36 cellular contexts compared by ENCODE assay signal in the genomic region with DNA sequence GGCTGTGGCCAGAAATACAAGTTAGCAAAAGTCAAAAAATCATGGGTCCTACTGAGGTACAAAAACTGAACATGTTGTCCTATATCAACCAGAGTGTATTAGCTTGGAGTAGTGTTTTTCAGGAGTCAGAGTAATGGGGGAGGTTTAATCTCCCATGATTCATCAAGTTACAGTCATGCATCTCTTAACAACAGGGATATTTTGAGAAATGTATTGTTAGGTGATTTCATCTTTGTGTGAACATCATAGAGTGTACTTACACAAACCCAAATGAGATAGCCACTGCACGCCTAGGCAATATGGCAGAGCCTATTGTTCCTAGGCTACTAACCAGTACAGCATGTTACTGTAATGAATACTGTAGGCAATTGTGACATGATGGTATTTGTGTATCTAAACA. TPM values are rescaled to one million over a fixed set of nuclear protein-coding genes. Genes with fewer than 3 reads are reported as not detected.
A peak's percentile ranks its signal among the peaks of the same experiment; 100 is the strongest.
DNase-seq lines count a peak whose midpoint lies in the region; ATAC-seq, FAIRE-seq and TF ChIP-seq lines count a peak whose summit lies in the region.
"Had no signal": no experiment of that assay in that cellular context is flagged by ENCODE, and none has a peak within 500 bp of the region (broad histone marks: within the 10 kb centered on the region; RNA-seq: fewer than 3 reads in every experiment).

No MANE protein-coding gene starts in this region.

- no peak for TF ChIP-seq CTCF in endothelial cell of umbilical vein (IDR thresholded peaks at IDR 0.05; ENCODE audit: extremely low read depth in 1 of 2, insufficient read depth in 1 of 2, low read depth in 1 of 2, low read length in 2 of 2)

- H3F3A ChIP-seq in GM23248 (ENCODE audit: insufficient read depth), result peaks cover 42% of the 10 kb centered on the region

- no peak overlapping the region for H3K27ac Mint-ChIP-seq in CD8-positive, alpha-beta memory T cell
- H3K27ac Mint-ChIP-seq: activated naive CD8-positive, alpha-beta T cell treated with anti-CD3 and anti-CD28 coated beads, Interleukin-2, amount 50 U/mL, for 24 hours; naive thymus-derived CD8-positive, alpha-beta T cell; T-helper 1 cell treated with Interleukin-12 subunit alpha and Interleukin-12 subunit beta and Interleukin-4 antibody, amounts not matched to agents 30 μg/mL and 1 μg/mL, for 36 hours had no signal

- H3K27me3 ChIP-seq in GM23248 (replicated peaks; ENCODE audit: insufficient read depth), result no peaks in the 10 kb centered on the region
- no peaks in the 10 kb centered on the region for H3K27me3 ChIP-seq in endothelial cell of umbilical vein (ENCODE audit: control insufficient read depth in 2 of 2, insufficient read depth in 2 of 2, low read length in 2 of 2)
- H3K27me3 ChIP-seq in CD8-positive, alpha-beta memory T cell (ENCODE audit: insufficient read depth, low read length, poor library complexity, severe bottlenecking), result no peaks in the 10 kb centered on the region
- H3K27me3 ChIP-seq: hepatocyte, sigmoid colon, testis had no signal

- no peak overlapping the region for H3K4me3 Mint-ChIP-seq in CD8-positive, alpha-beta memory T cell
- H3K4me3 Mint-ChIP-seq: activated naive CD8-positive, alpha-beta T cell treated with anti-CD3 and anti-CD28 coated beads, Interleukin-2, amount 50 U/mL, for 24 hours; naive thymus-derived CD8-positive, alpha-beta T cell; T-helper 1 cell treated with Interleukin-12 subunit alpha and Interleukin-12 subunit beta and Interleukin-4 antibody, amounts not matched to agents 30 μg/mL and 1 μg/mL, for 36 hours had no signal

- DNase-seq in GM23248 (peak; percentile 73), RKO (ENCODE audit: low spot score) (peak; percentile 74), endothelial cell of umbilical vein (ENCODE audit: low read depth, low spot score) (peak; percentile 8), kidney tubule cell (ENCODE audit: low spot score) (peak; percentile 60)
- DNase-seq in stimulated activated naive CD4-positive, alpha-beta T cell treated with Interleukin-2 at 50 U/mL for 16 hours (lab: John Stamatoyannopoulos, UW), result no peak
- no peak for DNase-seq in CD8-positive, alpha-beta memory T cell
- DNase-seq: activated gamma-delta T cell; activated naive CD8-positive, alpha-beta T cell treated with anti-CD3 and anti-CD28 coated beads, Interleukin-2, amount 50 U/mL, for 24 hours; C1 segment of cervical spinal cord; Caco-2; DMS79 treated with DMSO at 0.1 percent for 48 hours; effector CD4-positive, alpha-beta T cell; erythroblast; H7; KG1; left ventricle myocardium inferior; midbrain; naive thymus-derived CD8-positive, alpha-beta T cell; NCI-H1417; NCI-H2081 treated with DMSO at 0.1 percent for 48 hours; NCI-H446; NCI-H774; nucleus accumbens; psoas muscle; RPMI8226; sigmoid colon; stimulated activated naive CD8-positive, alpha-beta T cell treated with anti-CD3 and anti-CD28 coated beads, Interleukin-15, Interleukin-2, amounts not matched to agents 100 U/mL and 50 U/mL, for 24 hours; testis had no signal

- no peak for FAIRE-seq in endothelial cell of umbilical vein (lab: Jason Lieb, UNC)
- FAIRE-seq: frontal cortex, HTR-8/SVneo, TTC549 had no signal

- H3K4me1 ChIP-seq in GM23248 (ENCODE audit: insufficient read depth), result peaks cover 52% of the 10 kb centered on the region
- H3K4me1 ChIP-seq in endothelial cell of umbilical vein (ENCODE audit: control insufficient read depth, extremely low read depth, insufficient read depth, low read length), result no peaks in the 10 kb centered on the region
- H3K4me1 ChIP-seq in CD8-positive, alpha-beta memory T cell (ENCODE audit: insufficient read depth, low read length), result no peaks in the 10 kb centered on the region
- H3K4me1 ChIP-seq: left ventricle myocardium inferior, psoas muscle, testis had no signal

- H3K9me3 Mint-ChIP-seq in CD8-positive, alpha-beta memory T cell, result no peaks in the 10 kb centered on the region
- H3K9me3 Mint-ChIP-seq: activated naive CD8-positive, alpha-beta T cell treated with anti-CD3 and anti-CD28 coated beads, Interleukin-2, amount 50 U/mL, for 24 hours; naive thymus-derived CD8-positive, alpha-beta T cell; T-helper 1 cell treated with Interleukin-12 subunit alpha and Interleukin-12 subunit beta and Interleukin-4 antibody, amounts not matched to agents 30 μg/mL and 1 μg/mL, for 36 hours had no signal

- H3K27me3 Mint-ChIP-seq in CD8-positive, alpha-beta memory T cell, result peaks cover 2 to 7% of the 10 kb centered on the region in 2 donors
- H3K27me3 Mint-ChIP-seq: activated naive CD8-positive, alpha-beta T cell treated with anti-CD3 and anti-CD28 coated beads, Interleukin-2, amount 50 U/mL, for 24 hours had no signal

- H3K4me2 ChIP-seq in GM23248 (ENCODE audit: unreplicated experiment) (no peak overlapping the region), endothelial cell of umbilical vein (ENCODE audit: insufficient read depth, low read length) (no peak overlapping the region)
- H3K4me2 ChIP-seq: hepatocyte had no signal

- dilution Hi-C loops in endothelial cell of umbilical vein (cut with MboI; ENCODE audit: extremely low pct_ligation_motif_present, low sequenced_read_pairs), result no loop called here

- H3K4me3 ChIP-seq in GM23248 (no peak overlapping the region), endothelial cell of umbilical vein (replicated peaks in 1 of 3; ENCODE audit: insufficient read depth in 1 of 3, low read depth in 1 of 3, low read length in 3 of 3) (no peak overlapping the region)
- no peak overlapping the region for H3K4me3 ChIP-seq in CD8-positive, alpha-beta memory T cell (ENCODE audit: low read length)
- H3K4me3 ChIP-seq: hepatocyte, left ventricle myocardium inferior, psoas muscle, sigmoid colon, testis had no signal

- ATAC-seq in HG02798 (IDR thresholded peaks at IDR 0.05; ENCODE audit: poor library complexity, unreplicated experiment), result no peak
- ATAC-seq in HG03571 (IDR thresholded peaks at IDR 0.05; ENCODE audit: unreplicated experiment), result no peak
- ATAC-seq: activated CD4-positive, CD25-positive, alpha-beta regulatory T cell treated with anti-CD3 and anti-CD28 coated beads, Interleukin-2, amount 50 U/mL, for 24 hours; activated naive CD8-positive, alpha-beta T cell treated with anti-CD3 and anti-CD28 coated beads, Interleukin-2, amount 50 U/mL, for 24 hours; naive thymus-derived CD8-positive, alpha-beta T cell; psoas muscle; stimulated activated naive CD8-positive, alpha-beta T cell treated with anti-CD3 and anti-CD28 coated beads, Interleukin-15, Interleukin-2, amounts not matched to agents 100 U/mL and 50 U/mL, for 24 hours had no signal

- POLR2A ChIA-PET in endothelial cell of umbilical vein (lab: Charles Lee), result no interaction called here
- POLR2A ChIA-PET in CD8-positive, alpha-beta memory T cell (lab: Charles Lee), result no interaction called here

- intact Hi-C loops in endothelial cell of umbilical vein (cut with micrococcal nuclease), result no loop called here

- H3K27ac ChIP-seq in GM23248 (peak overlapping the region; percentile 28), endothelial cell of umbilical vein (ENCODE audit: insufficient read depth, low read depth, low read length) (no peak overlapping the region)
- H3K27ac ChIP-seq in CD8-positive, alpha-beta memory T cell (ENCODE audit: low read depth, low read length), result no peak overlapping the region
- H3K27ac ChIP-seq: hepatocyte, left ventricle myocardium inferior, psoas muscle, sigmoid colon, testis had no signal

- no peak overlapping the region for H3K9ac ChIP-seq in GM23248
- H3K9ac ChIP-seq in endothelial cell of umbilical vein (replicated peaks; ENCODE audit: extremely low read depth, insufficient read depth, low read length), result no peak overlapping the region

- H4K20me1 ChIP-seq in GM23248 (ENCODE audit: insufficient read depth), result no peaks in the 10 kb centered on the region
- H4K20me1 ChIP-seq in endothelial cell of umbilical vein (replicated peaks; ENCODE audit: control insufficient read depth, extremely low read depth, insufficient read depth, low read length), result no peaks in the 10 kb centered on the region

- no peaks in the 10 kb centered on the region for H3K36me3 ChIP-seq in GM23248 (ENCODE audit: low read depth)
- H3K36me3 ChIP-seq in endothelial cell of umbilical vein (ENCODE audit: control insufficient read depth in 2 of 2, extremely low read depth in 1 of 2, insufficient read depth in 2 of 2, low read length in 2 of 2), result no peaks in the 10 kb centered on the region
- H3K36me3 ChIP-seq in CD8-positive, alpha-beta memory T cell (ENCODE audit: insufficient read depth, low read length), result no peaks in the 10 kb centered on the region
- H3K36me3 ChIP-seq: left ventricle myocardium inferior, sigmoid colon had no signal

- no peaks in the 10 kb centered on the region for H3K9me1 ChIP-seq in endothelial cell of umbilical vein (replicated peaks; ENCODE audit: control insufficient read depth, extremely low read depth, insufficient read depth, low read length)

- H3K9me2 ChIP-seq in GM23248 (ENCODE audit: insufficient read depth), result no peaks in the 10 kb centered on the region

- TF ChIP-seq POLR2A in endothelial cell of umbilical vein (IDR thresholded peaks at IDR 0.05; ENCODE audit: low read depth, low read length), result no peak

- no TSS peak for BruUV-seq in endothelial cell of umbilical vein (replicated peaks; lab: Mats Ljungman, UMichigan)

- H3K9me3 ChIP-seq in GM23248 (ENCODE audit: low read depth) (no peaks in the 10 kb centered on the region), endothelial cell of umbilical vein (replicated peaks; ENCODE audit: control insufficient read depth, insufficient read depth, low read length) (no peaks in the 10 kb centered on the region)
- H3K9me3 ChIP-seq in CD8-positive, alpha-beta memory T cell (ENCODE audit: low read length), result no peaks in the 10 kb centered on the region
- H3K9me3 ChIP-seq: Caco-2, left ventricle myocardium inferior, psoas muscle, sigmoid colon, testis had no signal

- H3K79me2 ChIP-seq in GM23248 (ENCODE audit: insufficient read depth), result no peaks in the 10 kb centered on the region
- H3K79me2 ChIP-seq in endothelial cell of umbilical vein (ENCODE audit: control insufficient read depth, insufficient read depth, low read length), result no peaks in the 10 kb centered on the region
- H3K79me2 ChIP-seq: hepatocyte had no signal

- no peak overlapping the region for H2AFZ ChIP-seq in GM23248
- no peak overlapping the region for H2AFZ ChIP-seq in endothelial cell of umbilical vein (ENCODE audit: low read depth, low read length)

- H3K36me3 Mint-ChIP-seq in CD8-positive, alpha-beta memory T cell, result no peaks in the 10 kb centered on the region

- H3K4me1 Mint-ChIP-seq in CD8-positive, alpha-beta memory T cell, result no peaks in the 10 kb centered on the region
- H3K4me1 Mint-ChIP-seq: activated naive CD8-positive, alpha-beta T cell treated with anti-CD3 and anti-CD28 coated beads, Interleukin-2, amount 50 U/mL, for 24 hours; naive thymus-derived CD8-positive, alpha-beta T cell had no signal

- WGBS in GM23248 (ENCODE audit: low coverage in 1 of 2, low lambda C conversion rate in 2 of 2, missing lambda C conversion rate in 2 of 2), 2 experiments, result 86 to 94% methylated on average over 1 of the region's 1 CpG

- in situ Hi-C loops in GM23248 (cut with MboI), result no loop called here

- CTCF ChIA-PET in endothelial cell of umbilical vein (lab: Charles Lee), result interaction anchor here (0.8 to 3.4 kb wide), 3 partner anchors 15 to 394 kb away, joined by 3 to 17 read pairs (median 3); no protein-coding TSS in a partner anchor
- CTCF ChIA-PET in CD8-positive, alpha-beta memory T cell (lab: Charles Lee), result interaction anchor here (1.9 kb wide), 1 partner anchor 14 kb away, joined by 9 read pairs; no protein-coding TSS in a partner anchor

RNA-seq across cellular contexts. Expression of a gene that starts 14.9 kb away (rescaled TPM):
- 32.6 and 41.5 TPM in 2 replicates for total RNA-seq in GM23248 (2014; rRNA removed; shearing (Covaris generic))
- polyA plus RNA-seq in GM23248 (2016; fragmentation: Nextera tagmentation; extraction: Ambion mirVana) (32.5 and 32.9 TPM in 2 replicates), endothelial cell of umbilical vein (31.3 and 35.3 TPM in 2 replicates)
- 50.5 and 64.8 TPM in 2 replicates for total RNA-seq in endothelial cell of umbilical vein
- polyA plus RNA-seq in endothelial cell of umbilical vein (2011; cell fraction: cytosol; rRNA removed), result 31.6 and 33.6 TPM in 2 replicates
- 116 and 122 TPM in 2 replicates for polyA plus RNA-seq in endothelial cell of umbilical vein (2011; cell fraction: nucleus; rRNA removed)
- polyA plus RNA-seq in endothelial cell of umbilical vein (2012), result 28.0 and 38.8 TPM in 2 replicates
- polyA minus RNA-seq in endothelial cell of umbilical vein, result 44.3 and 48.7 TPM in 2 replicates
- polyA minus RNA-seq in endothelial cell of umbilical vein (2011; cell fraction: cytosol; rRNA and poly(A)+ RNA removed), result 39.0 TPM
- 72.9 and 85.3 TPM in 2 replicates for polyA minus RNA-seq in endothelial cell of umbilical vein (2011; cell fraction: nucleus; rRNA and poly(A)+ RNA removed)
- 10 to 100 TPM; 58.4 to 59.0 TPM for total RNA-seq in CD8-positive, alpha-beta memory T cell
- polyA plus RNA-seq in CD8-positive, alpha-beta memory T cell, result 193 TPM

Comparison
In these comparisons a context has a peak if more than half of its experiments do, and no peak if none do; other contexts are left out.
1. DNase-seq: peak in GM23248 (single experiment), RKO (single experiment), endothelial cell of umbilical vein (single experiment) and kidney tubule cell (single experiment); none in stimulated activated naive CD4-positive, alpha-beta T cell treated with Interleukin-2 at 50 U/mL for 16 hours (single experiment) and CD8-positive, alpha-beta memory T cell (0 of 5).